In genomic region chr1:151960780-151961513, GRCh38 we compare ENCODE assay signal across 19 cellular contexts. TPM values are rescaled to one million over a fixed set of nuclear protein-coding genes. Genes with fewer than 3 reads are reported as not detected.
A peak's percentile ranks its signal among the peaks of the same experiment; 100 is the strongest.
DNase-seq lines count a peak whose midpoint lies in the region; ATAC-seq, FAIRE-seq and TF ChIP-seq lines count a peak whose summit lies in the region.
"Had no signal": no experiment of that assay in that cellular context is flagged by ENCODE, and none has a peak within 500 bp of the region (broad histone marks: within the 10 kb centered on the region; RNA-seq: fewer than 3 reads in every experiment).

No MANE protein-coding gene starts in this region.

- peak overlapping the region; percentile 73 for H3K27ac Mint-ChIP-seq in T-helper 17 cell
- H3K27ac Mint-ChIP-seq in HFFc6 = no peak overlapping the region
- H3K27ac Mint-ChIP-seq: B cell; CD4-positive, alpha-beta T cell; GM23338 had no signal

- dilution Hi-C loops in endothelial cell of umbilical vein (cut with MboI; ENCODE audit: extremely low pct_ligation_motif_present, low sequenced_read_pairs) = no loop called here

- H3K4me1 ChIP-seq in endothelial cell of umbilical vein (ENCODE audit: control insufficient read depth, extremely low read depth, insufficient read depth, low read length) (peaks cover 27% of the 10 kb centered on the region), stomach (peaks cover 0 to 39% (median 11%) of the 10 kb centered on the region in 4 donors), uterus (no peaks in the 10 kb centered on the region)

- H3K36me3 ChIP-seq in endothelial cell of umbilical vein (ENCODE audit: control insufficient read depth in 2 of 2, extremely low read depth in 1 of 2, insufficient read depth in 2 of 2, low read length in 2 of 2) (no peaks in the 10 kb centered on the region), stomach (no peaks in the 10 kb centered on the region), uterus (no peaks in the 10 kb centered on the region)

- no peak for TF ChIP-seq POLR2A in endothelial cell of umbilical vein (IDR thresholded peaks at IDR 0.05; ENCODE audit: low read depth, low read length)
- TF ChIP-seq POLR2A in stomach (IDR thresholded peaks at IDR 0.05) = no peak
- TF ChIP-seq POLR2A in uterus (IDR thresholded peaks at IDR 0.05) = no peak

- H3K36me3 Mint-ChIP-seq in T-helper 17 cell (ENCODE audit: low read depth) (peaks cover 2% of the 10 kb centered on the region), HFFc6 (ENCODE audit: low read depth) (no peaks in the 10 kb centered on the region)

- H3K9ac ChIP-seq in endothelial cell of umbilical vein (replicated peaks; ENCODE audit: extremely low read depth, insufficient read depth, low read length) = no peak overlapping the region

- H3K4me3 Mint-ChIP-seq in T-helper 17 cell (no peak overlapping the region), HFFc6 (no peak overlapping the region)
- H3K4me3 Mint-ChIP-seq: B cell; CD4-positive, alpha-beta T cell; GM23338 had no signal

- H3K4me3 ChIP-seq in endothelial cell of umbilical vein (replicated peaks in 1 of 3; ENCODE audit: insufficient read depth in 1 of 3, low read depth in 1 of 3, low read length in 3 of 3) (peak overlapping the region in 1 of 3 experiments; percentile 32), stomach (no peak overlapping the region), uterus (no peak overlapping the region)
- H3K4me3 ChIP-seq: GM23338 had no signal

- H4K20me1 ChIP-seq in endothelial cell of umbilical vein (replicated peaks; ENCODE audit: control insufficient read depth, extremely low read depth, insufficient read depth, low read length) = no peaks in the 10 kb centered on the region

- H3K27me3 Mint-ChIP-seq in T-helper 17 cell = peaks cover under 1% of the 10 kb centered on the region
- H3K27me3 Mint-ChIP-seq in HFFc6 (ENCODE audit: insufficient read depth) = peaks cover 2% of the 10 kb centered on the region
- H3K27me3 Mint-ChIP-seq: CD4-positive, alpha-beta T cell had no signal

- CTCF ChIA-PET in endothelial cell of umbilical vein (lab: Charles Lee) = interaction anchor here (0.7 to 10.9 kb wide), 3 partner anchors 12 to 386 kb away, joined by 3 to 435 read pairs (median 3); partner anchors contain the start of gene S100A10

- BruUV-seq in endothelial cell of umbilical vein (replicated peaks; lab: Mats Ljungman, UMichigan) = no TSS peak

- intact Hi-C loops in endothelial cell of umbilical vein (cut with micrococcal nuclease) = loop anchor here (2.0 kb wide), 1 partner anchor 14 kb away; no protein-coding TSS in a partner anchor
- intact Hi-C loops in stomach (cut with DNase I; ENCODE audit: low total_unique reads) = no loop called here
- intact Hi-C loops in posterior cingulate gyrus (cut with DNase I) = no loop called here
- intact Hi-C loops in uterus (cut with DNase I; ENCODE audit: low total_unique reads) = no loop called here

- peak overlapping the region; percentile 41 for H2AFZ ChIP-seq in endothelial cell of umbilical vein (ENCODE audit: low read depth, low read length)

- DNase-seq in T-helper 17 cell (no peak), endothelial cell of umbilical vein (ENCODE audit: low read depth, low spot score) (peak; percentile 66), lung microvascular endothelial cell (ENCODE audit: low read depth in 2 of 2) (peak; percentile 27 to 69), stomach (no peak), HFFc6 (no peak), posterior cingulate gyrus (no peak), uterus (no peak), AG20443 (ENCODE audit: low spot score) (no peak)
- DNase-seq: CD4-positive, alpha-beta T cell; DMS53; IMR-90; Karpas-422; NCI-H1105 treated with DMSO at 0.1 percent for 48 hours; NCI-H1694 treated with DMSO at 0.1 percent for 48 hours; NCI-H526 treated with DMSO at 0.1 percent for 48 hours; RPMI8226; SIG-M5 had no signal

- no peaks in the 10 kb centered on the region for H3K9me3 Mint-ChIP-seq in HFFc6
- H3K9me3 Mint-ChIP-seq: CD4-positive, alpha-beta T cell; GM23338 had no signal

- H3K9me3 ChIP-seq in T-helper 17 cell (ENCODE audit: control insufficient read depth, low read length, poor library complexity, severe bottlenecking) = no peaks in the 10 kb centered on the region
- H3K9me3 ChIP-seq in endothelial cell of umbilical vein (replicated peaks; ENCODE audit: control insufficient read depth, insufficient read depth, low read length) = no peaks in the 10 kb centered on the region
- no peaks in the 10 kb centered on the region for H3K9me3 ChIP-seq in stomach
- no peaks in the 10 kb centered on the region for H3K9me3 ChIP-seq in uterus

- H3K27ac ChIP-seq in endothelial cell of umbilical vein (ENCODE audit: insufficient read depth, low read depth, low read length) (no peak overlapping the region), stomach (peak overlapping the region; percentile 21 to 79 (median 55)), uterus (peak overlapping the region in 1 of 2 donors; percentile 49)

- H3K79me2 ChIP-seq in endothelial cell of umbilical vein (ENCODE audit: control insufficient read depth, insufficient read depth, low read length) = no peaks in the 10 kb centered on the region

- H3K27me3 ChIP-seq in endothelial cell of umbilical vein (ENCODE audit: control insufficient read depth in 2 of 2, insufficient read depth in 2 of 2, low read length in 2 of 2) (no peaks in the 10 kb centered on the region), stomach (no peaks in the 10 kb centered on the region), uterus (no peaks in the 10 kb centered on the region)

- peak overlapping the region; percentile 83 for H3K4me2 ChIP-seq in endothelial cell of umbilical vein (ENCODE audit: insufficient read depth, low read length)
- H3K4me2 ChIP-seq: GM23338 had no signal

- no peak for TF ChIP-seq EP300 in stomach (IDR thresholded peaks at IDR 0.05)

- POLR2A ChIA-PET in endothelial cell of umbilical vein (lab: Charles Lee) = no interaction called here

- H3K4me1 Mint-ChIP-seq in T-helper 17 cell (peaks cover 18% of the 10 kb centered on the region), HFFc6 (ENCODE audit: low read depth) (peaks cover 9% of the 10 kb centered on the region)
- H3K4me1 Mint-ChIP-seq: B cell, GM23338 had no signal

- no peak for ATAC-seq in T-helper 17 cell
- ATAC-seq: GM23338 had no signal

- H3K9me1 ChIP-seq in endothelial cell of umbilical vein (replicated peaks; ENCODE audit: control insufficient read depth, extremely low read depth, insufficient read depth, low read length) = no peaks in the 10 kb centered on the region

- FAIRE-seq in endothelial cell of umbilical vein (lab: Jason Lieb, UNC) = peak; percentile 74

- TF ChIP-seq CTCF in endothelial cell of umbilical vein (IDR thresholded peaks at IDR 0.05; ENCODE audit: extremely low read depth in 1 of 2, insufficient read depth in 1 of 2, low read depth in 1 of 2, low read length in 2 of 2) (no peak), stomach (IDR thresholded peaks at IDR 0.05) (no peak), HFFc6 (IDR thresholded peaks at IDR 0.05) (no peak), uterus (IDR thresholded peaks at IDR 0.05) (no peak)

- 21 to 48% (median 31%) methylated on average over 2 of the region's 2 CpGs for WGBS in stomach, 5 donors

TF ChIP-seq in endothelial cell of umbilical vein, 7 proteins besides CTCF, POLR2A, EP300 and RAD21 (continues in another document):
- TF ChIP-seq MYC (IDR thresholded peaks at IDR 0.05; ENCODE audit: low read depth, low read length) (no peak), JUN (IDR thresholded peaks at IDR 0.05; ENCODE audit: borderline replicate concordance, insufficient read depth, insufficient read length, low read depth) (no peak), EZH2 (IDR thresholded peaks at IDR 0.05; ENCODE audit: borderline replicate concordance, low read depth, low read length, severe bottlenecking) (no peak), GATA2 (IDR thresholded peaks at IDR 0.05; ENCODE audit: insufficient read depth, insufficient read length, low read depth, low read length) (no peak), FOS (IDR thresholded peaks at IDR 0.05; ENCODE audit: borderline replicate concordance, insufficient read depth, low read length) (no peak), POLR2AphosphoS5 (IDR thresholded peaks at IDR 0.05; ENCODE audit: insufficient read depth, low read depth, low read length) (no peak)

RNA-seq across cellular contexts. Expression of gene S100A10, which starts 32.7 kb away (rescaled TPM):
- 100 to 1,000 TPM; 317 to 349 TPM for total RNA-seq in T-helper 17 cell
- total RNA-seq in endothelial cell of umbilical vein = 650 and 779 TPM in 2 replicates
- polyA plus RNA-seq in endothelial cell of umbilical vein = 56.7 and 76.8 TPM in 2 replicates
- polyA plus RNA-seq in endothelial cell of umbilical vein (2011; cell fraction: cytosol; rRNA removed) = 211 and 231 TPM in 2 replicates
- 60.0 and 72.0 TPM in 2 replicates for polyA plus RNA-seq in endothelial cell of umbilical vein (2011; cell fraction: nucleus; rRNA removed)
- 757 and 1,016 TPM in 2 replicates for polyA plus RNA-seq in endothelial cell of umbilical vein (2012)
- polyA minus RNA-seq in endothelial cell of umbilical vein = 42.6 and 46.3 TPM in 2 replicates
- polyA minus RNA-seq in endothelial cell of umbilical vein (2011; cell fraction: cytosol; rRNA and poly(A)+ RNA removed) = 185 TPM
- 19.5 and 23.7 TPM in 2 replicates for polyA minus RNA-seq in endothelial cell of umbilical vein (2011; cell fraction: nucleus; rRNA and poly(A)+ RNA removed)
- 127 and 147 TPM in 2 replicates for total RNA-seq in lung microvascular endothelial cell
- total RNA-seq in stomach = 100 to 1,000 TPM in 2 of 5 donors, 10 to 100 TPM in 2, 1 to 10 TPM in 1; 6.4 to 308 (median 53.9) TPM
- polyA plus RNA-seq in stomach = 100 to 1,000 TPM; 220 to 830 (median 399) TPM
- total RNA-seq in HFFc6 (2021; fragmentation: NEBNext Ultra II Directional; extraction: Animal tissue kit (Norgen Biotek cat#: 25700)) = 100 to 1,000 TPM; 390 to 518 (median 442) TPM
- total RNA-seq in uterus = 100 to 1,000 TPM in 1 of 4 donors, 10 to 100 TPM in 3; 21.8 to 189 (median 34.6) TPM

RNA-seq across cellular contexts. Expression of gene THEM4, which starts 51.6 kb away (rescaled TPM):
- 10 to 100 TPM; 42.2 to 57.3 TPM for total RNA-seq in T-helper 17 cell
- 22.1 and 24.9 TPM in 2 replicates for total RNA-seq in endothelial cell of umbilical vein
- 19.2 and 22.3 TPM in 2 replicates for polyA plus RNA-seq in endothelial cell of umbilical vein
- 25.6 and 27.1 TPM in 2 replicates for polyA plus RNA-seq in endothelial cell of umbilical vein (2011; cell fraction: cytosol; rRNA removed)
- polyA plus RNA-seq in endothelial cell of umbilical vein (2011; cell fraction: nucleus; rRNA removed) = 28.1 and 38.8 TPM in 2 replicates
- polyA plus RNA-seq in endothelial cell of umbilical vein (2012) = 14.7 and 22.7 TPM in 2 replicates
- polyA minus RNA-seq in endothelial cell of umbilical vein = 29.5 and 36.2 TPM in 2 replicates
- polyA minus RNA-seq in endothelial cell of umbilical vein (2011; cell fraction: cytosol; rRNA and poly(A)+ RNA removed) = 8.9 TPM
- polyA minus RNA-seq in endothelial cell of umbilical vein (2011; cell fraction: nucleus; rRNA and poly(A)+ RNA removed) = 14.1 and 26.0 TPM in 2 replicates
- 2.6 and 6.3 TPM in 2 replicates for total RNA-seq in lung microvascular endothelial cell
- total RNA-seq in stomach = 10 to 100 TPM in 3 of 5 donors, 1 to 10 TPM in 1, under 1 TPM in 1; 0.89 to 48.4 (median 11.6) TPM
- 10 to 100 TPM in 2 of 3 donors, 1 to 10 TPM in 1; 9.0 to 11.2 (median 11.0) TPM for polyA plus RNA-seq in stomach
- total RNA-seq in HFFc6 (2021; fragmentation: NEBNext Ultra II Directional; extraction: Animal tissue kit (Norgen Biotek cat#: 25700)) = 10 to 100 TPM in 1 of 6 experiments, 1 to 10 TPM in 5; 8.0 to 10.1 (median 9.3) TPM
- total RNA-seq in uterus = 10 to 100 TPM; 11.5 to 56.4 (median 18.3) TPM

Comparison
In these comparisons a context has a peak if more than half of its experiments do, and no peak if none do; other contexts are left out.
1. DNase-seq: peak in endothelial cell of umbilical vein (single experiment) and lung microvascular endothelial cell (2 of 2); none in T-helper 17 cell (0 of 3), stomach (single experiment), HFFc6 (single experiment), posterior cingulate gyrus (0 of 10), uterus (0 of 2) and AG20443 (single experiment).